Comparison of ENCODE assay signal across 17 cellular contexts in the genomic region with DNA sequence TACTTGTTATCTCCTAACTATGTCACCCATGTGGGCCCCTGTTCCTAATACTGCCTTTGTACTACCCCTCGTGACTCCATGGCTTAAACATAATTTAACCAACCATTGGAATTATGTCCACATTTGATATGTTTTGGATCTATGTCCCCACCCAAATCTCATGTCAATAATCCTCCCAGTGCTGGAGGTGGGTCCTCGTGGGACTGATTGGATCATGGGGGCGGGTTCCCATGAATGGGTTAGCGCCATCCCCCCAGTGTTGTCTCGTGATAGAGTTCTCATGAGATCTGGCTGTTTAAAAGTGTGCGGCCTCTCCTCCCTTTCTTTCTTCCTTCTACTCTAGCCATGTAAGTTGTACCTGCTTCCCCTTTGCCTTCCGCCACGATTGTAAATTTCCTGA. TPM values are rescaled to one million over a fixed set of nuclear protein-coding genes. Genes with fewer than 3 reads are reported as not detected.
A peak's percentile ranks its signal among the peaks of the same experiment; 100 is the strongest.
DNase-seq lines count a peak whose midpoint lies in the region; ATAC-seq, FAIRE-seq and TF ChIP-seq lines count a peak whose summit lies in the region.
"Had no signal": no experiment of that assay in that cellular context is flagged by ENCODE, and none has a peak within 500 bp of the region (broad histone marks: within the 10 kb centered on the region; RNA-seq: fewer than 3 reads in every experiment).

No MANE protein-coding gene starts in this region.

- H3K9ac ChIP-seq in K562 (ENCODE audit: insufficient read depth in 1 of 2, low read depth in 2 of 2, low read length in 2 of 2) (peak overlapping the region in 1 of 2 experiments; percentile 65; a peak in 2 of 4 replicates), neural progenitor cell (no peak overlapping the region)

- H3K36me3 ChIP-seq in CD4-positive, alpha-beta memory T cell (ENCODE audit: insufficient read depth, low read length): no peaks in the 10 kb centered on the region
- no peaks in the 10 kb centered on the region for H3K36me3 ChIP-seq in K562 (ENCODE audit: control insufficient read depth, insufficient read depth, low read length)
- H3K36me3 ChIP-seq in neural progenitor cell: no peaks in the 10 kb centered on the region
- H3K36me3 ChIP-seq: thoracic aorta had no signal

- H3K79me2 ChIP-seq in K562 (ENCODE audit: control insufficient read depth, insufficient read depth, low read length): no peaks in the 10 kb centered on the region
- H3K79me2 ChIP-seq in neural progenitor cell (ENCODE audit: low read depth): no peaks in the 10 kb centered on the region

- H3F3A ChIP-seq in neural progenitor cell (ENCODE audit: low read depth): no peaks in the 10 kb centered on the region

- no peak for DNase-seq in CD4-positive, alpha-beta memory T cell
- DNase-seq in KBM-7 (peak; percentile 40), K562 (ENCODE audit: extremely low read depth in 1 of 4, low spot score in 3 of 4) (peak; percentile 34 to 52 (median 48)), neural progenitor cell (ENCODE audit: low spot score) (no peak), DMS153 (lab: John Stamatoyannopoulos, UW) (no peak)
- DNase-seq: C1 segment of cervical spinal cord, cerebellar nuclear complex, foreskin fibroblast, NCI-H146, NCI-H345, psoas muscle, SHP77, T1000 had no signal

- POLR2A ChIA-PET in CD4-positive, alpha-beta memory T cell (lab: Charles Lee; ENCODE audit: partially characterized antibody): interaction anchor here (1.5 to 3.7 kb wide), 3 partner anchors 10 to 34 kb away, joined by 6 to 19 read pairs (median 13); partner anchors contain the start of genes CBR1 and SETD4
- POLR2A ChIA-PET in K562 (lab: Yijun Ruan, JAX): interaction anchor here (0.9 kb wide), 1 partner anchor 19 kb away, joined by 3 read pairs; the partner anchor contains the start of gene SETD4

- peaks cover 0 to 3% (median 0%) of the 10 kb centered on the region in 8 donors for H3K9me3 Mint-ChIP-seq in CD4-positive, alpha-beta memory T cell
- H3K9me3 Mint-ChIP-seq in neural progenitor cell: no peaks in the 10 kb centered on the region

- no peak for TF ChIP-seq EP300 in K562 (IDR thresholded peaks at IDR 0.05; ENCODE audit: low read length)

- H3K9me3 ChIP-seq in CD4-positive, alpha-beta memory T cell (ENCODE audit: control insufficient read depth in 1 of 2, low read length in 2 of 2): no peaks in the 10 kb centered on the region
- H3K9me3 ChIP-seq in K562 (replicated peaks; ENCODE audit: control insufficient read depth, insufficient read depth, low read depth, low read length) (peaks cover 3% of the 10 kb centered on the region), neural progenitor cell (ENCODE audit: low read depth) (no peaks in the 10 kb centered on the region)
- H3K9me3 ChIP-seq: psoas muscle, thoracic aorta had no signal

- TF ChIP-seq RAD21 in K562 (CRISPR knock-in tag; conservative IDR thresholded peaks at IDR 0.05 in 1 of 2, IDR thresholded peaks at IDR 0.05 in 1 of 2): no peak

- no peaks in the 10 kb centered on the region for H4K20me1 ChIP-seq in K562 (replicated peaks; ENCODE audit: control insufficient read depth, insufficient read depth, low read length)
- H4K20me1 ChIP-seq in neural progenitor cell (ENCODE audit: low read depth): no peaks in the 10 kb centered on the region

- H3K27me3 ChIP-seq in CD4-positive, alpha-beta memory T cell (ENCODE audit: insufficient read depth, low read length): no peaks in the 10 kb centered on the region
- no peaks in the 10 kb centered on the region for H3K27me3 ChIP-seq in K562 (ENCODE audit: control insufficient read depth in 2 of 2, insufficient read depth in 2 of 2, low read length in 2 of 2)
- H3K27me3 ChIP-seq in neural progenitor cell: no peaks in the 10 kb centered on the region

- no peak for TF ChIP-seq CTCF in K562 (IDR thresholded peaks at IDR 0.05 in 2 of 3, conservative IDR thresholded peaks at IDR 0.05 in 1 of 3; ENCODE audit: insufficient read depth in 2 of 3, low read depth in 1 of 3, low read length in 3 of 3)
- TF ChIP-seq CTCF in neural progenitor cell (IDR thresholded peaks at IDR 0.05): no peak

- H3K4me1 Mint-ChIP-seq in CD4-positive, alpha-beta memory T cell: peaks cover 11 to 28% (median 21%) of the 10 kb centered on the region in 4 donors
- no peaks in the 10 kb centered on the region for H3K4me1 Mint-ChIP-seq in neural progenitor cell

- H3K4me3 Mint-ChIP-seq in CD4-positive, alpha-beta memory T cell: peak overlapping the region in 7 of 8 donors; percentile 4 to 90 (median 85)
- H3K4me3 Mint-ChIP-seq in neural progenitor cell: no peak overlapping the region

- peak overlapping the region in 1 of 2 donors; percentile 50 for H3K4me3 ChIP-seq in CD4-positive, alpha-beta memory T cell (ENCODE audit: low read length in 2 of 2)
- no peak overlapping the region for H3K4me3 ChIP-seq in K562
- no peak overlapping the region for H3K4me3 ChIP-seq in neural progenitor cell
- H3K4me3 ChIP-seq: psoas muscle, thoracic aorta had no signal

- H3K36me3 Mint-ChIP-seq in CD4-positive, alpha-beta memory T cell: no peaks in the 10 kb centered on the region
- H3K36me3 Mint-ChIP-seq in neural progenitor cell: no peaks in the 10 kb centered on the region

- intact Hi-C loops in CD4-positive, alpha-beta memory T cell (cut with micrococcal nuclease): no loop called here
- intact Hi-C loops in K562 (cut with micrococcal nuclease): no loop called here

- no peaks in the 10 kb centered on the region for H3K9me1 ChIP-seq in K562 (ENCODE audit: control insufficient read depth, insufficient read depth, low read length)

- H3K27ac Mint-ChIP-seq in CD4-positive, alpha-beta memory T cell: peak overlapping the region in 6 of 7 donors; percentile 32 to 95 (median 92)
- H3K27ac Mint-ChIP-seq in neural progenitor cell: no peak overlapping the region

- FAIRE-seq in K562 (lab: Jason Lieb, UNC): no peak
- FAIRE-seq: endometrium had no signal

- ATAC-seq in K562 (peak; percentile 39), HG03045 (IDR thresholded peaks at IDR 0.05; ENCODE audit: unreplicated experiment) (no peak), GM21576 (IDR thresholded peaks at IDR 0.05; ENCODE audit: unreplicated experiment) (no peak)

- H3K4me2 ChIP-seq in K562 (ENCODE audit: insufficient read depth, low read length) (peak overlapping the region; percentile 70; the same call in 1 of the 2 replicates), neural progenitor cell (no peak overlapping the region)

- CTCF ChIA-PET in CD4-positive, alpha-beta memory T cell (lab: Charles Lee; ENCODE audit: partially characterized antibody): interaction anchor here (1.1 to 2.4 kb wide), 3 partner anchors 9 to 46 kb away, joined by 3 to 6 read pairs (median 6); partner anchors contain the start of gene CBR1
- CTCF ChIA-PET in K562 (lab: Yijun Ruan, JAX; ENCODE audit: low intra/inter-chr PET ratio): interaction anchor here (0.6 kb wide), 1 partner anchor 950 kb away, joined by 3 read pairs; no protein-coding TSS in a partner anchor

- BruUV-seq in K562 (replicated peaks; lab: Mats Ljungman, UMichigan): no TSS peak

- H3K27me3 Mint-ChIP-seq in CD4-positive, alpha-beta memory T cell: no peaks in the 10 kb centered on the region
- H3K27me3 Mint-ChIP-seq in neural progenitor cell (ENCODE audit: insufficient read depth, low read depth): peaks cover 4% of the 10 kb centered on the region

- in situ Hi-C loops in KBM-7 (cut with MboI; ENCODE audit: low pct_unique_long_range_greater_than_20kb, low sequenced_read_pairs) (no loop called here), K562 (cut with MboI) (no loop called here)

- no peak overlapping the region for H3K27ac ChIP-seq in CD4-positive, alpha-beta memory T cell (ENCODE audit: low read depth, low read length)
- peak overlapping the region; percentile 70 for H3K27ac ChIP-seq in K562 (ENCODE audit: extremely low read depth, low read depth, low read length)
- H3K27ac ChIP-seq in neural progenitor cell: no peak overlapping the region
- H3K27ac ChIP-seq: psoas muscle, thoracic aorta had no signal

- H3K4me1 ChIP-seq in CD4-positive, alpha-beta memory T cell (ENCODE audit: insufficient read depth, low read length): peaks cover 17% of the 10 kb centered on the region
- H3K4me1 ChIP-seq in K562 (replicated peaks in 1 of 2; ENCODE audit: control insufficient read depth in 2 of 2, insufficient read depth in 2 of 2, low read length in 2 of 2) (peaks cover 7 to 43% of the 10 kb centered on the region in 2 experiments; a peak in 4 of 5 replicates), neural progenitor cell (peaks cover 4% of the 10 kb centered on the region)
- H3K4me1 ChIP-seq: psoas muscle had no signal

- WGBS in K562 (ENCODE audit: insufficient coverage, low coverage, missing lambda C conversion rate): 72% methylated on average over 8 of the region's 8 CpGs

- H2AFZ ChIP-seq in K562 (ENCODE audit: low read depth, low read length) (peak overlapping the region; percentile 95), neural progenitor cell (replicated peaks) (peak overlapping the region; percentile 82)

- no peak for TF ChIP-seq POLR2A in K562 (conservative IDR thresholded peaks at IDR 0.05)

RNA-seq across cellular contexts. Expression of gene CBR1, which starts 9.8 kb away (rescaled TPM):
- 10 to 100 TPM; 23.0 to 25.2 TPM for total RNA-seq in CD4-positive, alpha-beta memory T cell
- polyA plus RNA-seq in CD4-positive, alpha-beta memory T cell: 10 to 100 TPM; 49.3 to 82.2 TPM
- 5.1 and 7.5 TPM in 2 replicates for total RNA-seq in K562 (2011; cell fraction: chromatin; rRNA removed; ENCODE audit: low replicate concordance)
- 8.3 and 10.5 TPM in 2 replicates for total RNA-seq in K562 (2011; cell fraction: nucleolus; rRNA removed)
- total RNA-seq in K562 (2011; cell fraction: nucleoplasm; rRNA removed): 8.5 and 9.1 TPM in 2 replicates
- total RNA-seq in K562 (2014; rRNA removed) (33.8 and 37.3 TPM in 2 replicates), K562 (2014; rRNA removed; fragmentation: Illumina TruSeq; extraction: Trizol) (9.5 and 12.6 TPM in 2 replicates), K562 (2015; rRNA removed; fragmentation: Illumina TruSeq; extraction: Trizol) (15.4 and 15.6 TPM in 2 replicates), K562 (2021) (15.1 and 17.6 TPM in 2 replicates), neural progenitor cell (ENCODE audit: low replicate concordance) (24.9 and 38.9 TPM in 2 replicates)
- polyA plus RNA-seq in K562 (2011; rRNA removed) (14.8 and 21.8 TPM in 2 replicates), K562 (2014; fragmentation: Illumina TruSeq; extraction: Trizol) (9.3 and 10.0 TPM in 2 replicates), K562 (2014; fragmentation: Nextera tagmentation; extraction: Ambion mirVana) (1 to 10 TPM; 2.5 to 5.5 TPM), K562 (2014; rRNA removed) (21.5 and 29.6 TPM in 2 replicates)
- 21.5 and 101 TPM in 2 replicates for polyA plus RNA-seq in K562 (2011; cell fraction: cytosol; rRNA removed)
- 16.1 and 19.9 TPM in 2 replicates for polyA plus RNA-seq in K562 (2011; cell fraction: nucleus; rRNA removed)
- polyA plus RNA-seq in K562 (2012): 12.9 and 16.1 TPM in 2 replicates
- 6.4 and 9.5 TPM in 2 replicates for polyA minus RNA-seq in K562 (2011; rRNA and poly(A)+ RNA removed)
- 6.2 and 7.5 TPM in 2 replicates for polyA minus RNA-seq in K562 (2011; cell fraction: cytosol; rRNA and poly(A)+ RNA removed)
- 6.5 and 8.0 TPM in 2 replicates for polyA minus RNA-seq in K562 (2011; cell fraction: nucleus; rRNA and poly(A)+ RNA removed)

RNA-seq across cellular contexts. Expression of gene SETD4, which starts 19.3 kb away (rescaled TPM):
- total RNA-seq in CD4-positive, alpha-beta memory T cell: 10 to 100 TPM; 30.3 to 31.0 TPM
- 10 to 100 TPM in 1 of 2 donors, 1 to 10 TPM in 1; 7.1 to 10.3 TPM for polyA plus RNA-seq in CD4-positive, alpha-beta memory T cell
- total RNA-seq in K562 (2011; cell fraction: chromatin; rRNA removed; ENCODE audit: low replicate concordance): 72.3 and 98.7 TPM in 2 replicates
- 43.0 and 50.5 TPM in 2 replicates for total RNA-seq in K562 (2011; cell fraction: nucleolus; rRNA removed)
- total RNA-seq in K562 (2011; cell fraction: nucleoplasm; rRNA removed): 68.0 and 93.6 TPM in 2 replicates
- total RNA-seq in K562 (2014; rRNA removed): 16.0 and 16.1 TPM in 2 replicates
- total RNA-seq in K562 (2014; rRNA removed; fragmentation: Illumina TruSeq; extraction: Trizol): 25.7 and 27.1 TPM in 2 replicates
- total RNA-seq in K562 (2015; rRNA removed; fragmentation: Illumina TruSeq; extraction: Trizol): 23.6 and 23.9 TPM in 2 replicates
- total RNA-seq in K562 (2021): 23.5 and 27.0 TPM in 2 replicates
- 20.1 and 24.5 TPM in 2 replicates for polyA plus RNA-seq in K562 (2011; rRNA removed)
- 11.7 and 14.6 TPM in 2 replicates for polyA plus RNA-seq in K562 (2011; cell fraction: cytosol; rRNA removed)
- 43.3 and 46.0 TPM in 2 replicates for polyA plus RNA-seq in K562 (2011; cell fraction: nucleus; rRNA removed)
- polyA plus RNA-seq in K562 (2012): 12.9 and 14.2 TPM in 2 replicates
- 26.2 and 27.4 TPM in 2 replicates for polyA plus RNA-seq in K562 (2014; fragmentation: Illumina TruSeq; extraction: Trizol)
- polyA plus RNA-seq in K562 (2014; fragmentation: Nextera tagmentation; extraction: Ambion mirVana): 10 to 100 TPM; 49.2 to 51.3 TPM
- 31.7 and 32.5 TPM in 2 replicates for polyA plus RNA-seq in K562 (2014; rRNA removed)
- 22.6 and 27.8 TPM in 2 replicates for polyA minus RNA-seq in K562 (2011; rRNA and poly(A)+ RNA removed)
- polyA minus RNA-seq in K562 (2011; cell fraction: cytosol; rRNA and poly(A)+ RNA removed): 10.6 and 18.2 TPM in 2 replicates
- 23.3 and 29.3 TPM in 2 replicates for polyA minus RNA-seq in K562 (2011; cell fraction: nucleus; rRNA and poly(A)+ RNA removed)
- total RNA-seq in neural progenitor cell (ENCODE audit: low replicate concordance): 21.6 and 31.6 TPM in 2 replicates

RNA-seq across cellular contexts. Expression of gene CBR3, which starts 55.2 kb away (rescaled TPM):
- total RNA-seq in CD4-positive, alpha-beta memory T cell: 1 to 10 TPM; 9.2 to 9.3 TPM
- polyA plus RNA-seq in CD4-positive, alpha-beta memory T cell: 10 to 100 TPM; 15.6 to 24.9 TPM
- total RNA-seq in K562 (2011; cell fraction: chromatin; rRNA removed; ENCODE audit: low replicate concordance): not detected in 2 replicates
- not detected in 2 replicates for total RNA-seq in K562 (2011; cell fraction: nucleolus; rRNA removed)
- not detected in 2 replicates for total RNA-seq in K562 (2011; cell fraction: nucleoplasm; rRNA removed)
- total RNA-seq in K562 (2014; rRNA removed) (not detected in 2 replicates), K562 (2014; rRNA removed; fragmentation: Illumina TruSeq; extraction: Trizol) (not detected in 2 replicates), K562 (2015; rRNA removed; fragmentation: Illumina TruSeq; extraction: Trizol) (not detected in 2 replicates), K562 (2021) (0.16 TPM in 1 of 2 replicates, not detected in the other), neural progenitor cell (ENCODE audit: low replicate concordance) (not detected in 2 replicates)
- polyA plus RNA-seq in K562 (2011; rRNA removed) (not detected in 2 replicates), K562 (2014; fragmentation: Illumina TruSeq; extraction: Trizol) (not detected in 2 replicates), K562 (2014; fragmentation: Nextera tagmentation; extraction: Ambion mirVana) (not detected), K562 (2014; rRNA removed) (not detected in 2 replicates)
- polyA plus RNA-seq in K562 (2011; cell fraction: cytosol; rRNA removed): not detected in 2 replicates
- not detected in 2 replicates for polyA plus RNA-seq in K562 (2011; cell fraction: nucleus; rRNA removed)
- not detected in 2 replicates for polyA plus RNA-seq in K562 (2012)
- not detected in 2 replicates for polyA minus RNA-seq in K562 (2011; rRNA and poly(A)+ RNA removed)
- not detected in 2 replicates for polyA minus RNA-seq in K562 (2011; cell fraction: cytosol; rRNA and poly(A)+ RNA removed)
- polyA minus RNA-seq in K562 (2011; cell fraction: nucleus; rRNA and poly(A)+ RNA removed): not detected in 2 replicates

Comparison
In these comparisons a context has a peak if more than half of its experiments do, and no peak if none do; other contexts are left out.
1. DNase-seq: peak in KBM-7 (single experiment) and K562 (4 of 4); none in CD4-positive, alpha-beta memory T cell (0 of 5), neural progenitor cell (single experiment) and DMS153 (single experiment).
2. RNA of gene CBR3, which starts 55.2 kb away (total RNA-seq): 9.2 to 9.3 TPM in CD4-positive, alpha-beta memory T cell; 0.16 TPM in K562 and not detected in neural progenitor cell; every median in the first group is over 4 times any median in the second.